ENCODE assay signal across 10 cellular contexts in the genomic region with DNA sequence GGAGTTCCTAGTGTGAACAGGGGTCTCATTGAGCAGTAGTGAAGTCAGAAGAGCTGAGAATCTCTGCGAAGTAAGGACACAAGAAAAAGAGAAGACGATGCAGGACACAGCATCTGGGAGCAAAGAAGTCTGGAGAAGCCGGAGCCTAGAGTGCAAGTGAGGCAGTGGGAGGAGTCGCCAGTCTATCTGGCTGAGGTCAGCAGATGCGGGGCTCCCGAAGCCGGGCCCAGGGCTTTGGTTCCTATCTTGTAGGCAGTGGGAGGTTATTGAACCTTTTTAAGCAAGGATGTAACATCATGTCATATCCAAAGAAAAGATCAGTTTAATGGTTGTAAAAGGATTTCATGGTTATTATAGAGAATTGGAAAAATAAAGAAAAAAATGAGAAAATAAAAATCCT.
"Had no signal": no experiment of that assay in that cellular context is flagged by ENCODE, and none has a peak within 500 bp of the region (broad histone marks: within the 10 kb centered on the region; RNA-seq: fewer than 3 reads in every experiment).

No MANE protein-coding gene starts in this region.

- ATAC-seq: HCT116, HepG2 had no signal

- H3K9me3 ChIP-seq: HAP-1 had no signal

- H3K36me3 ChIP-seq: HAP-1 had no signal

- H3K4me1 ChIP-seq: HAP-1 had no signal

- H3K27ac ChIP-seq: GM23248, HL-60 had no signal

- H3K27ac Mint-ChIP-seq: HFFc6, IgD-negative memory B cell had no signal

- DNase-seq: GM23248, GOT3, H7, HFFc6, KBM-7 had no signal

- H3K4me3 Mint-ChIP-seq: HFFc6, IgD-negative memory B cell had no signal

- H3K9me3 Mint-ChIP-seq: HFFc6, IgD-negative memory B cell had no signal

- H3K4me3 ChIP-seq: GM23248, HAP-1 had no signal
